ENCODE assay signal across 9 cellular contexts in the genomic region with DNA sequence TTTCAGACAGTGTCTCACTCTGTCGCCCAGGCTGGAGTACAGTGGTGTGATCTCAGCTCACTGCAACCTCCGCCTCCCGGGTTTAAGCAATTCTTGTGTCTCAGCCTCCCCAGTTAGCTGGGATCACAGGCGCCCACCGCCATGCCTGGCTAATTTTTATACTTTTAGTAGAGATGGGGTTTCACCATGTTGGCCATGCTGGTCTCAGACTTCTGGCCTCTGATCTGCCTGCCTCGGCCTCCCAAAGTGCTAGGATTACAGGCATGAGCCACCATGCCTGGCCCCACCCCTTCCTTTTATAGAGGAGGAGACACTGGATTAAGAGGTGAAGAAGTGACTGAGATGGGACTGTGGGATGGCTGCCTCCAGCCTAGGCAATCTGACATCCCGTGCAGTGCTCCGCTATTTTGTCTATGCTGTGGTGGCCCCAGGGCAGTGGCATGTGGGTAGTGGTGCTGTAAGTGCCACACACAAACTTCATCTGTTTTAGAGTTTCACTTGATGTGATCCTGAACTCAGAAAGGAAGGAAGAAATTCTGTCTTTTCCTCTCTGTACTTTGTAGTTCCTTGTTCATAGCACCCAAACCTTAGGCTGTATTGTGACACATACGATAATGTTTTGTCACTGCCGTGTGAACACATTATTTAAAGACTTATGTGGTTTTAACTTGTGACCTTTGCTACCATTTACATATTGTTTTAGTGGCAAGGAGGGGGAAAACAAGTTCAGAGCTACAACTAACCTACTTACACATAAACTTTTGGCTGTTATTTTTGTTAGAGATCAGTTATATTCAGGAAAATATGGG. TPM values are rescaled to one million over a fixed set of nuclear protein-coding genes. Genes with fewer than 3 reads are reported as not detected.
DNase-seq lines count a peak whose midpoint lies in the region; ATAC-seq and TF ChIP-seq lines count a peak whose summit lies in the region.
"Had no signal": no experiment of that assay in that cellular context is flagged by ENCODE, and none has a peak within 500 bp of the region (broad histone marks: within the 10 kb centered on the region; RNA-seq: fewer than 3 reads in every experiment).

No MANE protein-coding gene starts in this region.

- no peaks in the 10 kb centered on the region for H3K9me3 Mint-ChIP-seq in GM23338
- H3K9me3 Mint-ChIP-seq: central memory CD8-positive, alpha-beta T cell had no signal

- H3K4me3 ChIP-seq in mucosa of descending colon (no peak overlapping the region), GM23338 (no peak overlapping the region)

- no peak overlapping the region for H3K27ac Mint-ChIP-seq in GM23338

- TF ChIP-seq CTCF in mucosa of descending colon (IDR thresholded peaks at IDR 0.05) (no peak), GM23338 (conservative IDR thresholded peaks at IDR 0.05; ENCODE audit: low read depth in 2 of 2) (no peak)

- H3K79me2 ChIP-seq in GM23338 (replicated peaks; ENCODE audit: insufficient read depth): peaks cover 11% of the 10 kb centered on the region

- H3K4me3 Mint-ChIP-seq in GM23338: no peak overlapping the region
- H3K4me3 Mint-ChIP-seq: central memory CD8-positive, alpha-beta T cell had no signal

- no peaks in the 10 kb centered on the region for H3F3A ChIP-seq in GM23338 (replicated peaks; ENCODE audit: low read depth)

- in situ Hi-C loops in G401 (cut with HindIII; ENCODE audit: low sequenced_read_pairs): no loop called here

- intact Hi-C loops in mucosa of descending colon (cut with DNase I, micrococcal nuclease): no loop called here

- H3K27me3 ChIP-seq in GM23338 (ENCODE audit: insufficient read depth): no peaks in the 10 kb centered on the region

- H3K27me3 Mint-ChIP-seq in GM23338 (ENCODE audit: insufficient read depth, low read depth, poor library complexity): peaks cover 1% of the 10 kb centered on the region
- H3K27me3 Mint-ChIP-seq: central memory CD8-positive, alpha-beta T cell had no signal

- H3K4me1 ChIP-seq in mucosa of descending colon (ENCODE audit: low read depth) (peaks cover 53% of the 10 kb centered on the region), GM23338 (ENCODE audit: insufficient read depth) (peaks cover 11% of the 10 kb centered on the region; the same call in 1 of the 2 replicates)

- peaks cover 16% of the 10 kb centered on the region; the same call in 2 of the 3 replicates for H3K4me1 Mint-ChIP-seq in GM23338

- H3K9me3 ChIP-seq in mucosa of descending colon: no peaks in the 10 kb centered on the region

- H2AFZ ChIP-seq in GM23338: no peak overlapping the region

- H4K20me1 ChIP-seq in GM23338 (replicated peaks; ENCODE audit: insufficient read depth): no peaks in the 10 kb centered on the region

- peak; percentile 51 for DNase-seq in SKM-1 (lab: John Stamatoyannopoulos, UW; ENCODE audit: unreplicated experiment)
- DNase-seq in mucosa of descending colon: no peak
- no peak for DNase-seq in GM19240 (ENCODE audit: insufficient read length, low spot score)
- DNase-seq in NCI-H1092 (lab: John Stamatoyannopoulos, UW): no peak
- no peak for DNase-seq in G401 (ENCODE audit: low spot score)
- no peak for DNase-seq in GM23338 (ENCODE audit: low spot score)

- H3K36me3 ChIP-seq in mucosa of descending colon (ENCODE audit: low read depth): no peaks in the 10 kb centered on the region
- no peaks in the 10 kb centered on the region for H3K36me3 ChIP-seq in GM23338 (ENCODE audit: insufficient read depth)

- no peaks in the 10 kb centered on the region for H3K9me2 ChIP-seq in GM23338 (ENCODE audit: insufficient read depth)

- no peak overlapping the region for H3K27ac ChIP-seq in GM23338 (ENCODE audit: low read depth)

- H3K4me2 ChIP-seq in GM23338: no peak overlapping the region

- ATAC-seq in GM18868 (IDR thresholded peaks at IDR 0.05; ENCODE audit: unreplicated experiment): peak; percentile 55
- ATAC-seq in HG02885 (IDR thresholded peaks at IDR 0.05; ENCODE audit: poor library complexity, unreplicated experiment): peak; percentile 61
- peak; percentile 81 for ATAC-seq in mucosa of descending colon
- no peak for ATAC-seq in GM23338

- no peaks in the 10 kb centered on the region for H3K36me3 Mint-ChIP-seq in GM23338 (ENCODE audit: low read depth)

TF ChIP-seq in GM23338, 12 proteins besides CTCF, POLR2A, EP300 and RAD21 (continues in another document):
- TF ChIP-seq STAT1 (IDR thresholded peaks at IDR 0.05; ENCODE audit: unreplicated experiment): no peak
- TF ChIP-seq CREB1 (CRISPR knock-in tag; IDR thresholded peaks at IDR 0.05; ENCODE audit: low read depth): no peak
- no peak for TF ChIP-seq REST (IDR thresholded peaks at IDR 0.05; ENCODE audit: unreplicated experiment)

RNA-seq across cellular contexts. Expression of gene FNIP2, which starts 48.9 kb away (rescaled TPM):
- total RNA-seq in mucosa of descending colon: 10 to 100 TPM; 61.8 to 94.1 (median 73.4) TPM
- 19.8 and 28.9 TPM in 2 replicates for total RNA-seq in G401 (2014; rRNA removed; shearing (Covaris generic))
- total RNA-seq in GM23338 (2014; rRNA removed; shearing (Covaris generic)): 17.2 and 32.4 TPM in 2 replicates
- 2.7 TPM in 2 replicates for polyA plus RNA-seq in GM23338 (2016; fragmentation: Nextera tagmentation; extraction: Ambion mirVana)
